Comparison of ENCODE assay signal across 14 cellular contexts in genomic region chr17:5364156-5364555, GRCh38. TPM values are rescaled to one million over a fixed set of nuclear protein-coding genes. Genes with fewer than 3 reads are reported as not detected.
DNase-seq lines count a peak whose midpoint lies in the region; ATAC-seq, FAIRE-seq and TF ChIP-seq lines count a peak whose summit lies in the region.
"Had no signal": no experiment of that assay in that cellular context is flagged by ENCODE, and none has a peak within 500 bp of the region (broad histone marks: within the 10 kb centered on the region; RNA-seq: fewer than 3 reads in every experiment).

No MANE protein-coding gene starts in this region.

- DNase-seq in AG04450 (ENCODE audit: low read depth, low spot score) (peak; percentile 33), EL (peak; percentile 55), bronchial epithelial cell (ENCODE audit: low read depth) (peak; percentile 85), keratinocyte (ENCODE audit: low read depth, low spot score) (peak; percentile 30), NCI-H146 (lab: John Stamatoyannopoulos, UW) (no peak), PC-3 (no peak)
- no peak for DNase-seq in stimulated activated CD4-positive, alpha-beta T cell treated with anti-CD3 and anti-CD28 coated beads, Interleukin-4, amount 100 ng/mL, for 24 hours
- DNase-seq: activated CD4-positive, CD25-positive, alpha-beta regulatory T cell; NCI-H1092; NCI-H446 treated with DMSO at 0.1 percent for 48 hours; transverse colon had no signal

- H3K27me3 ChIP-seq in AG04450 (ENCODE audit: control insufficient read depth, insufficient read depth, low read length): no peaks in the 10 kb centered on the region
- no peaks in the 10 kb centered on the region for H3K27me3 ChIP-seq in bronchial epithelial cell (ENCODE audit: control insufficient read depth, insufficient read depth, low read length)
- H3K27me3 ChIP-seq in keratinocyte (ENCODE audit: control insufficient read depth, extremely low read depth, insufficient read depth, low read length): no peaks in the 10 kb centered on the region
- no peaks in the 10 kb centered on the region for H3K27me3 ChIP-seq in PC-3 (ENCODE audit: low read length)
- H3K27me3 ChIP-seq: transverse colon had no signal

- H3K79me2 ChIP-seq in keratinocyte (ENCODE audit: control insufficient read depth, insufficient read depth, low read length) (no peaks in the 10 kb centered on the region), PC-3 (ENCODE audit: low read length) (no peaks in the 10 kb centered on the region)

- H3K9me2 ChIP-seq in PC-3 (replicated peaks; ENCODE audit: low read length): no peaks in the 10 kb centered on the region

- no peak for ATAC-seq in HG02623 (IDR thresholded peaks at IDR 0.05; ENCODE audit: unreplicated experiment)
- no peak for ATAC-seq in PC-3

- dilution Hi-C loops in keratinocyte (cut with MboI; ENCODE audit: extremely low pct_ligation_motif_present, low sequenced_read_pairs): no loop called here

- TF ChIP-seq CTCF in AG04450 (IDR thresholded peaks at IDR 0.05; ENCODE audit: low read depth, low read length) (no peak), bronchial epithelial cell (IDR thresholded peaks at IDR 0.05; ENCODE audit: insufficient read depth, low read length, severe bottlenecking) (no peak), keratinocyte (optimal IDR thresholded peaks at IDR 0.05 in 1 of 3, IDR thresholded peaks at IDR 0.05 in 1 of 3, conservative IDR thresholded peaks at IDR 0.05 in 1 of 3; ENCODE audit: extremely low read depth in 1 of 3, insufficient read depth in 2 of 3, low read length in 3 of 3) (no peak), PC-3 (conservative IDR thresholded peaks at IDR 0.05; ENCODE audit: low read depth, low read length) (no peak)

- H3K9ac ChIP-seq in keratinocyte (ENCODE audit: control insufficient read depth, extremely low read depth, insufficient read depth, low read length) (no peak overlapping the region), PC-3 (ENCODE audit: low read length) (no peak overlapping the region)

- FAIRE-seq in bronchial epithelial cell (lab: Jason Lieb, UNC) (no peak), keratinocyte (lab: Jason Lieb, UNC) (no peak)
- FAIRE-seq: endothelial cell of umbilical vein, GM19239 had no signal

- CTCF ChIA-PET in AG04450 (lab: Charles Lee): no interaction called here
- CTCF ChIA-PET in PC-3 (lab: Charles Lee): no interaction called here

- H3K36me3 ChIP-seq in bronchial epithelial cell (ENCODE audit: control insufficient read depth, insufficient read depth, low read length): peaks cover 7% of the 10 kb centered on the region
- peaks cover 8 to 13% of the 10 kb centered on the region in 2 experiments for H3K36me3 ChIP-seq in keratinocyte (ENCODE audit: control insufficient read depth in 2 of 2, extremely low read depth in 1 of 2, insufficient read depth in 2 of 2, low read length in 2 of 2)
- peaks cover 9% of the 10 kb centered on the region for H3K36me3 ChIP-seq in PC-3 (ENCODE audit: low read depth, low read length)

- H2AFZ ChIP-seq in keratinocyte (ENCODE audit: control insufficient read depth, low read length) (no peak overlapping the region), PC-3 (ENCODE audit: low read length) (no peak overlapping the region)

- no peaks in the 10 kb centered on the region for H3K9me3 ChIP-seq in AG04450 (ENCODE audit: control insufficient read depth, insufficient read depth, low read length)
- H3K9me3 ChIP-seq in keratinocyte (ENCODE audit: control insufficient read depth, low read depth, low read length): no peaks in the 10 kb centered on the region
- no peaks in the 10 kb centered on the region for H3K9me3 ChIP-seq in PC-3 (ENCODE audit: low read length)
- H3K9me3 ChIP-seq: transverse colon had no signal

- H4K20me1 ChIP-seq in keratinocyte (ENCODE audit: control insufficient read depth, extremely low read depth, insufficient read depth, low read length) (no peaks in the 10 kb centered on the region), PC-3 (ENCODE audit: low read length) (no peaks in the 10 kb centered on the region)

- no peaks in the 10 kb centered on the region for H3F3A ChIP-seq in PC-3 (ENCODE audit: low read length, unreplicated experiment)

- no TSS peak for BruUV-seq in PC-3 (replicated peaks; lab: Mats Ljungman, UMichigan)

- H3K4me1 ChIP-seq in keratinocyte (ENCODE audit: control insufficient read depth, extremely low read depth, insufficient read depth, low read length) (peaks cover 29% of the 10 kb centered on the region), PC-3 (ENCODE audit: insufficient read depth, low read length) (no peaks in the 10 kb centered on the region)
- H3K4me1 ChIP-seq: transverse colon had no signal

- H3K27ac ChIP-seq in AG04450 (ENCODE audit: low read depth, low read length): no peak overlapping the region
- H3K27ac ChIP-seq in keratinocyte (ENCODE audit: control insufficient read depth, insufficient read depth, low read length): peak overlapping the region; percentile 97
- no peak overlapping the region for H3K27ac ChIP-seq in PC-3 (ENCODE audit: low read length)
- H3K27ac ChIP-seq: transverse colon had no signal

- POLR2A ChIA-PET in AG04450 (lab: Yijun Ruan, JAX) (no interaction called here), PC-3 (lab: Charles Lee; ENCODE audit: unreplicated experiment) (no interaction called here)

- H3K4me2 ChIP-seq in keratinocyte (ENCODE audit: control insufficient read depth, extremely low read depth, insufficient read depth, low read depth, low read length): peak overlapping the region; percentile 27
- no peak overlapping the region for H3K4me2 ChIP-seq in PC-3 (ENCODE audit: low read length)

- H3K4me3 ChIP-seq in AG04450 (ENCODE audit: low read depth, low read length) (no peak overlapping the region), bronchial epithelial cell (ENCODE audit: low read depth, low read length) (no peak overlapping the region), keratinocyte (ENCODE audit: control insufficient read depth in 2 of 3, extremely low read depth in 1 of 3, insufficient read depth in 2 of 3, low read depth in 1 of 3, low read length in 3 of 3) (no peak overlapping the region), PC-3 (ENCODE audit: low read length) (no peak overlapping the region)
- H3K4me3 ChIP-seq: transverse colon had no signal

- no peaks in the 10 kb centered on the region for H3K9me1 ChIP-seq in keratinocyte (ENCODE audit: control insufficient read depth, extremely low read depth, insufficient read depth, low read length)

- intact Hi-C loops in PC-3 (cut with micrococcal nuclease): no loop called here

RNA-seq across cellular contexts. Expression of gene NUP88, which starts 55.3 kb away (rescaled TPM):
- polyA plus RNA-seq in AG04450 (2011; rRNA removed) (67.9 and 74.7 TPM in 2 replicates), keratinocyte (53.6 to 81.5 TPM (median 64.9 TPM) in 3 replicates)
- polyA minus RNA-seq in AG04450 (2011; rRNA and poly(A)+ RNA removed): 57.1 and 71.6 TPM in 2 replicates
- total RNA-seq in bronchial epithelial cell (82.1 and 93.2 TPM in 2 replicates), PC-3 (2014; rRNA removed) (83.6 and 103 TPM in 2 replicates)
- 49.1 TPM for polyA plus RNA-seq in keratinocyte (2011; ENCODE audit: low read depth)
- 48.9 and 81.0 TPM in 2 replicates for polyA plus RNA-seq in keratinocyte (2011; cell fraction: cytosol; rRNA removed)
- polyA plus RNA-seq in keratinocyte (2011; cell fraction: nucleus; rRNA removed): 53.3 and 57.4 TPM in 2 replicates
- 45.7 and 66.6 TPM in 2 replicates for polyA plus RNA-seq in keratinocyte (2012; ENCODE audit: low replicate concordance)
- polyA minus RNA-seq in keratinocyte: 46.5 to 113 TPM (median 52.8 TPM) in 3 replicates
- polyA minus RNA-seq in keratinocyte (2011; cell fraction: cytosol; rRNA and poly(A)+ RNA removed): 42.4 TPM
- 29.1 and 36.3 TPM in 2 replicates for polyA minus RNA-seq in keratinocyte (2011; cell fraction: nucleus; rRNA and poly(A)+ RNA removed)

RNA-seq across cellular contexts. Expression of gene RPAIN, which starts 55.8 kb away (rescaled TPM):
- polyA plus RNA-seq in AG04450 (2011; rRNA removed) (33.0 and 37.5 TPM in 2 replicates), keratinocyte (18.5 to 22.5 TPM (median 22.1 TPM) in 3 replicates)
- 19.2 and 21.8 TPM in 2 replicates for polyA minus RNA-seq in AG04450 (2011; rRNA and poly(A)+ RNA removed)
- total RNA-seq in bronchial epithelial cell (36.6 and 50.5 TPM in 2 replicates), PC-3 (2014; rRNA removed) (46.1 and 47.9 TPM in 2 replicates)
- 24.3 TPM for polyA plus RNA-seq in keratinocyte (2011; ENCODE audit: low read depth)
- polyA plus RNA-seq in keratinocyte (2011; cell fraction: cytosol; rRNA removed): 12.8 and 17.2 TPM in 2 replicates
- polyA plus RNA-seq in keratinocyte (2011; cell fraction: nucleus; rRNA removed): 30.3 and 33.9 TPM in 2 replicates
- 16.8 and 45.4 TPM in 2 replicates for polyA plus RNA-seq in keratinocyte (2012; ENCODE audit: low replicate concordance)
- polyA minus RNA-seq in keratinocyte: 2.6 to 13.3 TPM (median 8.7 TPM) in 3 replicates
- polyA minus RNA-seq in keratinocyte (2011; cell fraction: cytosol; rRNA and poly(A)+ RNA removed): 8.1 TPM
- 10.9 and 14.0 TPM in 2 replicates for polyA minus RNA-seq in keratinocyte (2011; cell fraction: nucleus; rRNA and poly(A)+ RNA removed)

Comparison
In these comparisons a context has a peak if more than half of its experiments do, and no peak if none do; other contexts are left out.
1. DNase-seq: peak in AG04450 (single experiment), EL (single experiment), bronchial epithelial cell (single experiment) and keratinocyte (single experiment); none in NCI-H146 (single experiment), PC-3 (single experiment) and stimulated activated CD4-positive, alpha-beta T cell treated with anti-CD3 and anti-CD28 coated beads, Interleukin-4, amount 100 ng/mL, for 24 hours (single experiment).